Comparison of ENCODE assay signal across 10 cellular contexts in genomic region chr16:50593410-50594139, GRCh38. TPM values are rescaled to one million over a fixed set of nuclear protein-coding genes. Genes with fewer than 3 reads are reported as not detected.
DNase-seq lines count a peak whose midpoint lies in the region; ATAC-seq, FAIRE-seq and TF ChIP-seq lines count a peak whose summit lies in the region.
"Had no signal": no experiment of that assay in that cellular context is flagged by ENCODE, and none has a peak within 500 bp of the region (broad histone marks: within the 10 kb centered on the region; RNA-seq: fewer than 3 reads in every experiment).

No MANE protein-coding gene starts in this region.

- TF ChIP-seq CTCF in K562 (IDR thresholded peaks at IDR 0.05 in 2 of 3, conservative IDR thresholded peaks at IDR 0.05 in 1 of 3; ENCODE audit: insufficient read depth in 2 of 3, low read depth in 1 of 3, low read length in 3 of 3) = peak; percentile 33 to 60 (median 37); a peak in 3 of 6 replicates
- TF ChIP-seq CTCF in ascending aorta (IDR thresholded peaks at IDR 0.05) = peak in 1 of 3 experiments; percentile 9

- no peaks in the 10 kb centered on the region for H3K9me1 ChIP-seq in K562 (ENCODE audit: control insufficient read depth, insufficient read depth, low read length)

- TF ChIP-seq POLR2A in K562 (conservative IDR thresholded peaks at IDR 0.05) = no peak

- WGBS in K562 (ENCODE audit: insufficient coverage, low coverage, missing lambda C conversion rate) = 7% methylated on average over 8 of the region's 9 CpGs
- no CpG with 5 or more reads among the region's 9 CpGs for WGBS in iPS DF 6.9 (ENCODE audit: insufficient coverage, insufficient read length)
- 87 to 89% (median 89%) methylated on average over 9 of the region's 9 CpGs for WGBS in small intestine, 3 donors

- intact Hi-C loops in K562 (cut with micrococcal nuclease) (loop anchor here (10.0 kb wide), 1 partner anchor 71 kb away; no protein-coding TSS in a partner anchor), ascending aorta (cut with DNase I) (no loop called here)

- peaks cover 2 to 34% of the 10 kb centered on the region in 2 experiments; a peak in 3 of 5 replicates for H3K27me3 ChIP-seq in K562 (ENCODE audit: control insufficient read depth in 2 of 2, insufficient read depth in 2 of 2, low read length in 2 of 2)
- no peaks in the 10 kb centered on the region for H3K27me3 ChIP-seq in iPS DF 6.9 (ENCODE audit: control insufficient read depth, insufficient read depth, low read length)
- no peaks in the 10 kb centered on the region for H3K27me3 ChIP-seq in ascending aorta
- no peaks in the 10 kb centered on the region for H3K27me3 ChIP-seq in small intestine (ENCODE audit: control insufficient read depth in 2 of 2, insufficient read depth in 2 of 2, low read length in 2 of 2)

- no peak overlapping the region for H2AFZ ChIP-seq in K562 (ENCODE audit: low read depth, low read length)

- DNase-seq in A172 (ENCODE audit: low spot score) (peak; percentile 14), HEK293T (ENCODE audit: extremely low spot score) (peak; percentile 29), K562 (ENCODE audit: extremely low read depth in 1 of 4, low spot score in 3 of 4) (peak; percentile 15 to 27 (median 21)), iPS DF 6.9 (ENCODE audit: low read depth, low spot score) (peak; percentile 45), ascending aorta (ENCODE audit: low spot score in 2 of 2) (no peak), small intestine (no peak)
- DNase-seq: activated T-cell treated with anti-CD3 and anti-CD28 coated beads, Interleukin-2, amount 50 U/mL, for 4 hours; MM.1S had no signal

- no peak overlapping the region for H3K4me2 ChIP-seq in K562 (ENCODE audit: insufficient read depth, low read length)

- H3K4me3 ChIP-seq in K562 (no peak overlapping the region), iPS DF 6.9 (ENCODE audit: low read length) (no peak overlapping the region), ascending aorta (no peak overlapping the region), small intestine (ENCODE audit: low read depth in 1 of 2, low read length in 2 of 2) (no peak overlapping the region)

- H3K9ac ChIP-seq in K562 (ENCODE audit: insufficient read depth in 1 of 2, low read depth in 2 of 2, low read length in 2 of 2) = no peak overlapping the region

- no peaks in the 10 kb centered on the region for H3K79me2 ChIP-seq in K562 (ENCODE audit: control insufficient read depth, insufficient read depth, low read length)

- H3K9me3 ChIP-seq in K562 (replicated peaks; ENCODE audit: control insufficient read depth, insufficient read depth, low read depth, low read length) (no peaks in the 10 kb centered on the region), iPS DF 6.9 (ENCODE audit: control insufficient read depth, insufficient read depth, low read length) (no peaks in the 10 kb centered on the region), ascending aorta (no peaks in the 10 kb centered on the region), small intestine (ENCODE audit: control insufficient read depth, low read depth) (no peaks in the 10 kb centered on the region)

- peak; percentile 35 to 46; a peak in 3 of 4 replicates for TF ChIP-seq RAD21 in K562 (CRISPR knock-in tag; conservative IDR thresholded peaks at IDR 0.05 in 1 of 2, IDR thresholded peaks at IDR 0.05 in 1 of 2)

- TF ChIP-seq EP300 in K562 (IDR thresholded peaks at IDR 0.05; ENCODE audit: low read length) = no peak

- POLR2A ChIA-PET in HEK293T (lab: Yijun Ruan, JAX) (interaction anchor here (0.8 kb wide), 1 partner anchor 17 kb away, joined by 3 read pairs; no protein-coding TSS in a partner anchor), K562 (lab: Yijun Ruan, JAX) (interaction anchor here (0.7 to 1.1 kb wide), 4 partner anchors 42 to 81 kb away, joined by 3 to 4 read pairs (median 3); no protein-coding TSS in a partner anchor)

- FAIRE-seq in K562 (lab: Jason Lieb, UNC) (no peak), small intestine (lab: Jason Lieb, UNC) (no peak)

- in situ Hi-C loops in K562 (cut with MboI) = no loop called here

- BruUV-seq in K562 (replicated peaks; lab: Mats Ljungman, UMichigan) = no TSS peak

- H3K36me3 ChIP-seq in K562 (ENCODE audit: control insufficient read depth, insufficient read depth, low read length) (no peaks in the 10 kb centered on the region), iPS DF 6.9 (ENCODE audit: control insufficient read depth, insufficient read depth, low read length) (no peaks in the 10 kb centered on the region; the same call in 1 of the 2 replicates), ascending aorta (no peaks in the 10 kb centered on the region), small intestine (ENCODE audit: control insufficient read depth in 2 of 2, insufficient read depth in 2 of 2, low read length in 2 of 2) (no peaks in the 10 kb centered on the region)

- CTCF ChIA-PET in HEK293T (lab: Yijun Ruan, JAX) (interaction anchor here (0.6 to 1.0 kb wide), 2 partner anchors 213 to 604 kb away, joined by 8 to 11 read pairs; no protein-coding TSS in a partner anchor), K562 (lab: Yijun Ruan, JAX; ENCODE audit: low intra/inter-chr PET ratio) (interaction anchor here (1.3 kb wide), 1 partner anchor 213 kb away, joined by 7 read pairs; no protein-coding TSS in a partner anchor)

- no peak overlapping the region for H3K27ac ChIP-seq in K562 (ENCODE audit: extremely low read depth, low read depth, low read length)
- no peak overlapping the region for H3K27ac ChIP-seq in iPS DF 6.9 (ENCODE audit: low read length)
- H3K27ac ChIP-seq in ascending aorta = no peak overlapping the region
- H3K27ac ChIP-seq in small intestine (ENCODE audit: low read depth in 1 of 2, low read length in 1 of 2) = no peak overlapping the region

- no peaks in the 10 kb centered on the region; the same call in 1 of the 2 replicates for H4K20me1 ChIP-seq in K562 (replicated peaks; ENCODE audit: control insufficient read depth, insufficient read depth, low read length)

- no peaks in the 10 kb centered on the region; a peak in 1 of 5 replicates for H3K4me1 ChIP-seq in K562 (replicated peaks in 1 of 2; ENCODE audit: control insufficient read depth in 2 of 2, insufficient read depth in 2 of 2, low read length in 2 of 2)
- no peaks in the 10 kb centered on the region for H3K4me1 ChIP-seq in iPS DF 6.9 (ENCODE audit: control insufficient read depth, insufficient read depth, low read length)
- H3K4me1 ChIP-seq in ascending aorta = peaks cover 15 to 26% of the 10 kb centered on the region in 2 donors
- H3K4me1 ChIP-seq in small intestine (ENCODE audit: control insufficient read depth in 2 of 2, insufficient read depth in 1 of 2, low read depth in 1 of 2, low read length in 1 of 2) = no peaks in the 10 kb centered on the region

- ATAC-seq in K562 (peak; percentile 54; the same call in 1 of the 3 replicates), HG03460 (IDR thresholded peaks at IDR 0.05; ENCODE audit: unreplicated experiment) (no peak), HG02938 (IDR thresholded peaks at IDR 0.05; ENCODE audit: unreplicated experiment) (no peak)
- ATAC-seq: activated T-cell treated with anti-CD3 and anti-CD28 coated beads, Interleukin-2, amount 50 U/mL, for 4 hours had no signal

TF ChIP-seq in HEK293T, 16 proteins besides CTCF, POLR2A, EP300 and RAD21 (continues in another document):
- TF ChIP-seq CTBP1 (IDR thresholded peaks at IDR 0.05; ENCODE audit: borderline replicate concordance) (no peak), L3MBTL2 (conservative IDR thresholded peaks at IDR 0.05) (no peak), BHLHE40 (IDR thresholded peaks at IDR 0.05; ENCODE audit: borderline replicate concordance) (no peak), ARNT (IDR thresholded peaks at IDR 0.05) (no peak), ELF4 (IDR thresholded peaks at IDR 0.05) (no peak), HDGF (IDR thresholded peaks at IDR 0.05; ENCODE audit: borderline replicate concordance) (no peak), FOXK2 (IDR thresholded peaks at IDR 0.05) (no peak), SUZ12 (IDR thresholded peaks at IDR 0.05) (no peak), SP1 (IDR thresholded peaks at IDR 0.05) (no peak)

TF ChIP-seq in K562, 482 proteins besides CTCF, POLR2A, EP300 and RAD21 (continues in another document):
- TF ChIP-seq, protein P1, sequence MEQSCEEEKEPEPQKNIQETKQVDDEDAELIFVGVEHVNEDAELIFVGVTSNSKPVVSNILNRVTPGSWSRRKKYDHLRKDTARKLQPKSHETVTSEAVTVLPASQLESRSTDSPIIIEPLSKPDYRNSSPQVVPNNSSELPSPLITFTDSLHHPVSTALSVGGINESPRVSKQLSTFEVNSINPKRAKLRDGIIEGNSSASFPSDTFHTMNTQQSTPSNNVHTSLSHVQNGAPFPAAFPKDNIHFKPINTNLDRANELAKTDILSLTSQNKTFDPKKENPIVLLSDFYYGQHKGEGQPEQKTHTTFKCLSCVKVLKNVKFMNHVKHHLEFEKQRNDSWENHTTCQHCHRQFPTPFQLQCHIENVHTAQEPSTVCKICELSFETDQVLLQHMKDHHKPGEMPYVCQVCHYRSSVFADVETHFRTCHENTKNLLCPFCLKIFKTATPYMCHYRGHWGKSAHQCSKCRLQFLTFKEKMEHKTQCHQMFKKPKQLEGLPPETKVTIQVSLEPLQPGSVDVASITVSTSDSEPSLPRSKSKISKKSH (CRISPR knock-in tag; IDR thresholded peaks at IDR 0.05) = no peak
- TF ChIP-seq ZNF444 (CRISPR knock-in tag; IDR thresholded peaks at IDR 0.05) (no peak), ZNF41 (CRISPR knock-in tag; conservative IDR thresholded peaks at IDR 0.05) (no peak), CBFA2T2 (conservative IDR thresholded peaks at IDR 0.05) (no peak), ZNF124 (CRISPR knock-in tag; IDR thresholded peaks at IDR 0.05) (no peak), KLF10 (CRISPR knock-in tag; IDR thresholded peaks at IDR 0.05) (no peak)

RNA-seq across cellular contexts. Expression of gene NKD1, which starts 45.4 kb away (rescaled TPM):
- 0.10 and 0.14 TPM in 2 replicates for total RNA-seq in A172 (2014; rRNA removed; shearing (Covaris generic))
- total RNA-seq in K562 (2011; cell fraction: chromatin; rRNA removed; ENCODE audit: low replicate concordance) = 0.02 TPM in 1 of 2 replicates, not detected in the other
- total RNA-seq in K562 (2011; cell fraction: nucleolus; rRNA removed) = not detected in 2 replicates
- total RNA-seq in K562 (2011; cell fraction: nucleoplasm; rRNA removed) = under 0.01 and 0.08 TPM in 2 replicates
- total RNA-seq in K562 (2014; rRNA removed) = 0.04 and 0.18 TPM in 2 replicates
- under 0.01 TPM in 2 replicates for total RNA-seq in K562 (2014; rRNA removed; fragmentation: Illumina TruSeq; extraction: Trizol)
- total RNA-seq in K562 (2015; rRNA removed; fragmentation: Illumina TruSeq; extraction: Trizol) = 0.07 and 0.08 TPM in 2 replicates
- total RNA-seq in K562 (2021) = 0.22 and 0.24 TPM in 2 replicates
- polyA plus RNA-seq in K562 (2011; rRNA removed) = under 0.01 and 0.11 TPM in 2 replicates
- polyA plus RNA-seq in K562 (2011; cell fraction: cytosol; rRNA removed) = under 0.01 and 0.39 TPM in 2 replicates
- 0.11 and 0.33 TPM in 2 replicates for polyA plus RNA-seq in K562 (2011; cell fraction: nucleus; rRNA removed)
- 0.03 and 0.04 TPM in 2 replicates for polyA plus RNA-seq in K562 (2012)
- 0.01 and 0.07 TPM in 2 replicates for polyA plus RNA-seq in K562 (2014; fragmentation: Illumina TruSeq; extraction: Trizol)
- not detected for polyA plus RNA-seq in K562 (2014; fragmentation: Nextera tagmentation; extraction: Ambion mirVana)
- polyA plus RNA-seq in K562 (2014; rRNA removed) = 0.04 TPM in 1 of 2 replicates, not detected in the other
- under 0.01 TPM in 2 replicates for polyA minus RNA-seq in K562 (2011; rRNA and poly(A)+ RNA removed)
- polyA minus RNA-seq in K562 (2011; cell fraction: cytosol; rRNA and poly(A)+ RNA removed) = not detected in 2 replicates
- under 0.01 and 0.22 TPM in 2 replicates for polyA minus RNA-seq in K562 (2011; cell fraction: nucleus; rRNA and poly(A)+ RNA removed)
- total RNA-seq in ascending aorta = 33.2 TPM
- 1 to 10 TPM in 1 of 3 donors, under 1 TPM in 2; 0.22 to 2.9 (median 0.27) TPM for polyA plus RNA-seq in small intestine

Comparison
In these comparisons a context has a peak if more than half of its experiments do, and no peak if none do; other contexts are left out.
1. DNase-seq: peak in A172 (single experiment), HEK293T (single experiment), K562 (4 of 4) and iPS DF 6.9 (single experiment); none in ascending aorta (0 of 2) and small intestine (single experiment).
2. RNA of gene NKD1, which starts 45.4 kb away (total RNA-seq): 33.2 TPM in ascending aorta (single experiment); under 0.01 to 0.24 TPM in K562 and 0.10 to 0.14 TPM in A172; every median in the first group is over 10 times any median in the second.